In genomic region chr2:143217512-143218136, GRCh38 we compare ENCODE assay signal across 16 cellular contexts.
DNase-seq lines count a peak whose midpoint lies in the region; ATAC-seq, FAIRE-seq and TF ChIP-seq lines count a peak whose summit lies in the region.
"Had no signal": no experiment of that assay in that cellular context is flagged by ENCODE, and none has a peak within 500 bp of the region (broad histone marks: within the 10 kb centered on the region; RNA-seq: fewer than 3 reads in every experiment).

No MANE protein-coding gene starts in this region.

- H3K36me3 Mint-ChIP-seq in CD14-positive monocyte, result peaks cover 29 to 39% of the 10 kb centered on the region in 2 donors

- H2BK12ac ChIP-seq in H1 (ENCODE audit: low read depth, low read length), result no peak overlapping the region

- H3K79me1 ChIP-seq in H1 (ENCODE audit: low read depth, low read length), result no peaks in the 10 kb centered on the region

- H3K4me1 ChIP-seq in H1 (replicated peaks in 1 of 4; ENCODE audit: control insufficient read depth in 3 of 4, insufficient read depth in 4 of 4, low read length in 3 of 4) (no peaks in the 10 kb centered on the region), heart right ventricle (peaks cover 0 to 6% (median 0%) of the 10 kb centered on the region in 9 donors), esophagus squamous epithelium (no peaks in the 10 kb centered on the region)

- H3K36me3 ChIP-seq in H1 (ENCODE audit: control insufficient read depth in 2 of 4, insufficient read depth in 4 of 4, low read length in 3 of 4), result no peaks in the 10 kb centered on the region
- no peaks in the 10 kb centered on the region for H3K36me3 ChIP-seq in heart right ventricle
- H3K36me3 ChIP-seq in esophagus squamous epithelium, result no peaks in the 10 kb centered on the region

- 88% methylated on average over 1 of the region's 1 CpG; no CpG with 5 or more reads in 1 of the 2 experiments for WGBS in H1 (ENCODE audit: extremely low coverage in 1 of 2, insufficient coverage in 1 of 2, insufficient read length in 1 of 2, insufficient replicate concordance in 2 of 2, low coverage in 1 of 2, low lambda C conversion rate in 2 of 2, missing lambda C conversion rate in 1 of 2), 2 experiments
- WGBS in heart right ventricle, 2 donors, result 30 to 53% methylated on average over 1 of the region's 1 CpG
- 50 to 53% methylated on average over 1 of the region's 1 CpG for WGBS in esophagus squamous epithelium, 2 donors

- 0 out of 2 replicates have a peak overlapping the region, but pooled peaks have one; percentile 39 for H2AFZ ChIP-seq in H1 (ENCODE audit: low read length)

- H3K56ac ChIP-seq in H1 (replicated peaks; ENCODE audit: insufficient read length, low read depth, low read length), result no peak overlapping the region

- no peak for ATAC-seq in heart right ventricle
- ATAC-seq: right cardiac atrium had no signal

- no peak overlapping the region for H3K23ac ChIP-seq in H1 (ENCODE audit: insufficient read length)

- H3K79me2 ChIP-seq in H1 (ENCODE audit: control insufficient read depth in 1 of 2, insufficient read depth in 2 of 2, low read length in 2 of 2), result no peaks in the 10 kb centered on the region

- no peak overlapping the region for H2AK5ac ChIP-seq in H1 (ENCODE audit: low read depth, low read length)

- H3K4ac ChIP-seq in H1 (replicated peaks; ENCODE audit: insufficient read length, low read depth, low read length), result no peak overlapping the region

- TF ChIP-seq POLR2A in H1 (IDR thresholded peaks at IDR 0.05; ENCODE audit: control extremely low read depth in 1 of 2, low read depth in 2 of 2, low read length in 2 of 2) (no peak), esophagus squamous epithelium (IDR thresholded peaks at IDR 0.05) (no peak)

- H4K5ac ChIP-seq in H1 (ENCODE audit: insufficient read length, low read depth, low read length), result no peak overlapping the region

- H3K14ac ChIP-seq in H1 (ENCODE audit: insufficient read length), result no peak overlapping the region

- H4K91ac ChIP-seq in H1 (replicated peaks; ENCODE audit: insufficient read length, low read length), result no peak overlapping the region

- H3K4me3 ChIP-seq in H1 (ENCODE audit: extremely low read depth in 1 of 4, insufficient read depth in 2 of 4, low read depth in 3 of 4, low read length in 4 of 4) (no peak overlapping the region), heart right ventricle (no peak overlapping the region), esophagus squamous epithelium (no peak overlapping the region)
- H3K4me3 ChIP-seq: BLaER1 treated with 17β-estradiol and CSF1 and Interleukin-3, amounts not matched to agents 10 nM and 100 nM had no signal

- peak overlapping the region; percentile 15 to 87 (median 63) for H3K27ac Mint-ChIP-seq in CD14-positive monocyte

- TF ChIP-seq CTCF in CD14-positive monocyte (IDR thresholded peaks at IDR 0.05) (no peak), H1 (IDR thresholded peaks at IDR 0.05; ENCODE audit: control extremely low read depth in 1 of 3, insufficient read depth in 1 of 3, low read depth in 1 of 3, low read length in 3 of 3) (no peak), heart right ventricle (IDR thresholded peaks at IDR 0.05) (no peak), esophagus squamous epithelium (IDR thresholded peaks at IDR 0.05) (no peak)

- H3K9me3 Mint-ChIP-seq in CD14-positive monocyte, result no peaks in the 10 kb centered on the region

- intact Hi-C loops in CD14-positive monocyte (cut with micrococcal nuclease) (loop anchor here in 1 of 2 donors (10.0 kb wide), 1 partner anchor 103 kb away; no protein-coding TSS in a partner anchor), heart right ventricle (cut with DNase I) (no loop called here), esophagus squamous epithelium (cut with DNase I) (no loop called here)

- H4K20me1 ChIP-seq in H1 (replicated peaks in 1 of 2; ENCODE audit: control insufficient read depth in 1 of 2, insufficient read depth in 2 of 2, low read length in 2 of 2), result no peaks in the 10 kb centered on the region

- H3K27me3 Mint-ChIP-seq in CD14-positive monocyte (ENCODE audit: low read depth in 3 of 3), result no peaks in the 10 kb centered on the region

- no peaks in the 10 kb centered on the region for H3K9me3 ChIP-seq in H1 (ENCODE audit: insufficient read depth in 2 of 2, low read depth in 1 of 2, low read length in 1 of 2)
- H3K9me3 ChIP-seq in heart right ventricle, result peaks cover 0 to 3% (median 0%) of the 10 kb centered on the region in 11 donors
- no peaks in the 10 kb centered on the region for H3K9me3 ChIP-seq in esophagus squamous epithelium
- H3K9me3 ChIP-seq: BLaER1 treated with 17β-estradiol and CSF1 and Interleukin-3, amounts not matched to agents 10 nM and 100 nM had no signal

- no peak overlapping the region for H2BK20ac ChIP-seq in H1 (ENCODE audit: low read length)

- H2BK5ac ChIP-seq in H1 (ENCODE audit: low read depth, low read length), result no peak overlapping the region

- H3K27ac ChIP-seq in H1 (ENCODE audit: low read depth, low read length), result no peak overlapping the region
- no peak overlapping the region for H3K27ac ChIP-seq in heart right ventricle
- no peak overlapping the region for H3K27ac ChIP-seq in esophagus squamous epithelium
- H3K27ac ChIP-seq: BLaER1 treated with 17β-estradiol and CSF1 and Interleukin-3, amounts not matched to agents 10 nM and 100 nM; VCaP had no signal

- no peaks in the 10 kb centered on the region for H3K27me3 ChIP-seq in H1 (replicated peaks in 1 of 4; ENCODE audit: control insufficient read depth in 3 of 4, extremely low read depth in 1 of 4, insufficient read depth in 3 of 4, low read length in 3 of 4)
- no peaks in the 10 kb centered on the region for H3K27me3 ChIP-seq in heart right ventricle
- H3K27me3 ChIP-seq in esophagus squamous epithelium, result no peaks in the 10 kb centered on the region
- H3K27me3 ChIP-seq: BLaER1 treated with 17β-estradiol and CSF1 and Interleukin-3, amounts not matched to agents 10 nM and 100 nM had no signal

- H3K4me3 Mint-ChIP-seq in CD14-positive monocyte, result no peak overlapping the region
- H3K4me3 Mint-ChIP-seq: neural crest cell had no signal

- no peak for TF ChIP-seq RAD21 in H1 (IDR thresholded peaks at IDR 0.05 in 1 of 2, conservative IDR thresholded peaks at IDR 0.05 in 1 of 2; ENCODE audit: low read depth in 2 of 2, low read length in 2 of 2)

- no peak overlapping the region for H3K9ac ChIP-seq in H1 (replicated peaks in 1 of 4; ENCODE audit: extremely low read depth in 1 of 4, low read depth in 3 of 4, low read length in 3 of 4)
- H3K9ac ChIP-seq: BLaER1 treated with 17β-estradiol and CSF1 and Interleukin-3, amounts not matched to agents 10 nM and 100 nM had no signal

- H2BK15ac ChIP-seq in H1 (ENCODE audit: low read length), result no peak overlapping the region

- no peak for TF ChIP-seq EP300 in H1 (IDR thresholded peaks at IDR 0.05; ENCODE audit: borderline replicate concordance in 1 of 2, low read depth in 2 of 2, low read length in 2 of 2)

- no peak overlapping the region for H4K8ac ChIP-seq in H1 (ENCODE audit: extremely low read depth, insufficient read depth, low read length)

- peaks cover 10% of the 10 kb centered on the region for H3K4me1 Mint-ChIP-seq in CD14-positive monocyte
- H3K4me1 Mint-ChIP-seq: neural crest cell had no signal

- DNase-seq in CD14-positive monocyte (ENCODE audit: low spot score) (no peak), CMK (ENCODE audit: low read depth) (peak; percentile 55), SKM-1 treated with dmso at 0.1 percent for 144 hours (lab: John Stamatoyannopoulos, UW; ENCODE audit: unreplicated experiment) (peak; percentile 84), H1 (ENCODE audit: low read depth in 1 of 2, low spot score in 2 of 2) (no peak), NCI-H345 (lab: John Stamatoyannopoulos, UW) (no peak), HuH-7 (ENCODE audit: low spot score) (no peak), heart right ventricle (no peak), esophagus squamous epithelium (lab: John Stamatoyannopoulos, UW) (no peak)
- DNase-seq: NCI-H2081 treated with DMSO at 0.1 percent for 48 hours; NCI-H774; right cardiac atrium; stimulated activated CD8-positive, alpha-beta memory T cell treated with anti-CD3 and anti-CD28 coated beads, Interleukin-4, amount 100 ng/mL, for 48 hours; trophoblast cell had no signal

- no peak overlapping the region for H2BK120ac ChIP-seq in H1 (replicated peaks; ENCODE audit: low read depth, low read length)

- H3K18ac ChIP-seq in H1 (ENCODE audit: extremely low read depth, low read length), result no peak overlapping the region

- no peak for FAIRE-seq in H1 (lab: Jason Lieb, UNC)

- H3K4me2 ChIP-seq in H1 (ENCODE audit: insufficient read depth in 1 of 2, low read depth in 2 of 2, low read length in 2 of 2), result no peak overlapping the region

- POLR2A ChIA-PET in H1 (lab: Charles Lee; ENCODE audit: partially characterized antibody), result no interaction called here

- CTCF ChIA-PET in H1 (lab: Charles Lee; ENCODE audit: partially characterized antibody), result interaction anchor here (1.1 to 12.1 kb wide), 4 partner anchors 13 to 56 kb away, joined by 3 to 86 read pairs (median 8); no protein-coding TSS in a partner anchor

- no peaks in the 10 kb centered on the region for H3K23me2 ChIP-seq in H1 (ENCODE audit: low read depth, low read length)

TF ChIP-seq in H1, 55 proteins besides CTCF, POLR2A, EP300 and RAD21:
- TF ChIP-seq YY1 (IDR thresholded peaks at IDR 0.05; ENCODE audit: low read depth, low read length) (no peak), JUND (IDR thresholded peaks at IDR 0.05; ENCODE audit: low read length) (no peak), POLR2AphosphoS5 (IDR thresholded peaks at IDR 0.05; ENCODE audit: low read depth, low read length) (no peak), HDAC2 (IDR thresholded peaks at IDR 0.05; ENCODE audit: borderline replicate concordance in 1 of 2, low read depth in 2 of 2, low read length in 2 of 2) (no peak)
TF ChIP-seq in H1: peak in this region for 0.

Comparison
In these comparisons a context has a peak if more than half of its experiments do, and no peak if none do; other contexts are left out.
1. DNase-seq: peak in CMK (single experiment) and SKM-1 treated with dmso at 0.1 percent for 144 hours (single experiment); none in CD14-positive monocyte (single experiment), H1 (0 of 2), NCI-H345 (single experiment), HuH-7 (single experiment), heart right ventricle (0 of 2) and esophagus squamous epithelium (single experiment).